8 cellular contexts compared by ENCODE assay signal in the genomic region with DNA sequence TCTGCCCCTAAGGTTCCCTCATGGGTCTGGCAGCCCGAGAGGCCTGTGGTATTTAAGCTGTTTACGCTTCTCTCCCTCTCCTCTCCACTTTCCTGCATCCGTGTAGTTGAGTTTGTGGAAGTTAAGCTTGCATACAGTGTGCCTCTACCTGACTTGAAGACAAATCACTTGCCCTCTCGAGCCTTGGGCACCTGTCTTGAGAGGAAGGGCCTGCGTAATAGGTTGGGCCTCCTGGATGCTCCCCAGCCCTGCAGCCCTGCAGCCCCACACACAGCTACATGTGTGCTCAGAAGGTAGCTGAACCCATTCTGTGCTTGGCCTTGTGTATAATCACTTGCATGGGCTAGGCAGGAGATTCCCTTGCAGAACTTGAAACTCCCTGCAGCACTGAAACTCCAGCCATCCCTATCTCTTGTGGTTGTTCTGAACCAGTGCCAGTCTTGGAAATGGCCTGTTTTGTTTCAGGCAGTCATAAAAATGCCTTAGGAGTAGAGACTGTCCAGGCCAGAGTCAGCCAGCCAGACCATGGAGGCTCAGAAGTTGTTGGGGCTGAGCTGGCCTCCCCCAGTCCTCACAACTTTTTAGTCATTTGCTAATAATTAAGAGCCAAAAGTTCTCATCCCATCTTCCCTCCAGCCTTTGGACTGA.
DNase-seq lines count a peak whose midpoint lies in the region; ATAC-seq and TF ChIP-seq lines count a peak whose summit lies in the region.

No MANE protein-coding gene starts in this region.

- no peaks in the 10 kb centered on the region for H3K9me2 ChIP-seq in Loucy (replicated peaks; ENCODE audit: low read depth, low read length)

- peak overlapping the region; percentile 15 to 71 for H3K27ac Mint-ChIP-seq in effector memory CD8-positive, alpha-beta T cell

- no peaks in the 10 kb centered on the region for H3K9me3 Mint-ChIP-seq in effector memory CD8-positive, alpha-beta T cell

- H4K20me1 ChIP-seq in Loucy (ENCODE audit: insufficient read depth, low read length, poor library complexity, severe bottlenecking) = no peaks in the 10 kb centered on the region

- peaks cover 18% of the 10 kb centered on the region for H3K4me1 ChIP-seq in Loucy (ENCODE audit: insufficient read depth, low read length, poor library complexity, severe bottlenecking)

- no peak overlapping the region for H3K4me3 Mint-ChIP-seq in effector memory CD8-positive, alpha-beta T cell

- no peak for ATAC-seq in effector memory CD8-positive, alpha-beta T cell (replicated peaks)
- ATAC-seq in HG02884 (IDR thresholded peaks at IDR 0.05; ENCODE audit: unreplicated experiment) = no peak

- H3K9ac ChIP-seq in Loucy (ENCODE audit: low read depth, low read length, poor library complexity, severe bottlenecking) = no peak overlapping the region

- H3K79me2 ChIP-seq in Loucy (ENCODE audit: insufficient read depth, low read length) = no peaks in the 10 kb centered on the region

- H3F3A ChIP-seq in Loucy (ENCODE audit: low read depth) = no peaks in the 10 kb centered on the region

- peak overlapping the region; percentile 44 for H3K4me2 ChIP-seq in Loucy (ENCODE audit: low read depth, low read length, poor library complexity, severe bottlenecking)

- H3K9me3 ChIP-seq in Loucy (ENCODE audit: insufficient read depth, low read depth, low read length) = no peaks in the 10 kb centered on the region

- H3K36me3 Mint-ChIP-seq in effector memory CD8-positive, alpha-beta T cell (ENCODE audit: insufficient read depth) = no peaks in the 10 kb centered on the region

- H3K36me3 ChIP-seq in Loucy (ENCODE audit: insufficient read depth, low read length) = no peaks in the 10 kb centered on the region

- peaks cover 9 to 15% of the 10 kb centered on the region in 2 donors for H3K4me1 Mint-ChIP-seq in effector memory CD8-positive, alpha-beta T cell (ENCODE audit: low read depth in 2 of 2)

- DNase-seq in ACHN = peak; percentile 57
- no peak for DNase-seq in effector memory CD8-positive, alpha-beta T cell
- peak; percentile 53 for DNase-seq in myocyte (ENCODE audit: low read depth)
- DNase-seq in NCI-H345 (lab: John Stamatoyannopoulos, UW) = no peak
- no peak for DNase-seq in SW 1271 (lab: John Stamatoyannopoulos, UW)
- no peak for DNase-seq in inferior parietal cortex (ENCODE audit: extremely low spot score)

- no peak for TF ChIP-seq CTCF in Loucy (conservative IDR thresholded peaks at IDR 0.05; ENCODE audit: low read length)

- no peak overlapping the region for H2AFZ ChIP-seq in Loucy (ENCODE audit: low read length)

- H3K27me3 ChIP-seq in Loucy (ENCODE audit: insufficient read depth, low read length, poor library complexity, severe bottlenecking) = no peaks in the 10 kb centered on the region

- no peak overlapping the region for H3K4me3 ChIP-seq in Loucy (ENCODE audit: low read length, poor library complexity, severe bottlenecking)

- H3K27me3 Mint-ChIP-seq in effector memory CD8-positive, alpha-beta T cell = no peaks in the 10 kb centered on the region

- in situ Hi-C loops in ACHN (cut with HindIII; ENCODE audit: low pct_ligation_motif_present, low pct_unique_long_range_greater_than_20kb, low sequenced_read_pairs) = no loop called here

Comparison
In these comparisons a context has a peak if more than half of its experiments do, and no peak if none do; other contexts are left out.
1. DNase-seq: peak in ACHN (single experiment) and myocyte (single experiment); none in effector memory CD8-positive, alpha-beta T cell (0 of 3), NCI-H345 (single experiment), SW 1271 (0 of 2) and inferior parietal cortex (single experiment).